Comparison of ENCODE assay signal across 8 cellular contexts in genomic region chr2:38751847-38752410, GRCh38. TPM values are rescaled to one million over a fixed set of nuclear protein-coding genes. Genes with fewer than 3 reads are reported as not detected.
DNase-seq lines count a peak whose midpoint lies in the region; ATAC-seq, FAIRE-seq and TF ChIP-seq lines count a peak whose summit lies in the region.

No MANE protein-coding gene starts in this region.

- BruUV-seq in GM12878 (replicated peaks; lab: Mats Ljungman, UMichigan) = no TSS peak

- TF ChIP-seq EP300 in GM12878 (IDR thresholded peaks at IDR 0.05; ENCODE audit: borderline replicate concordance in 1 of 2, control insufficient read depth in 1 of 2, low read depth in 2 of 2, low read length in 2 of 2) = no peak
- no peak for TF ChIP-seq EP300 in transverse colon (IDR thresholded peaks at IDR 0.05; ENCODE audit: low read depth)

- H3K36me3 ChIP-seq in GM12878 (ENCODE audit: control insufficient read depth in 2 of 2, insufficient read depth in 2 of 2, low read length in 1 of 2) (peaks cover 7 to 22% of the 10 kb centered on the region in 2 experiments), lower lobe of right lung (peaks cover 31% of the 10 kb centered on the region), transverse colon (peaks cover 0 to 26% (median 11%) of the 10 kb centered on the region in 4 donors)

- no peaks in the 10 kb centered on the region; the same call in 1 of the 2 replicates for H3K4me1 ChIP-seq in GM12878 (ENCODE audit: control insufficient read depth, insufficient read depth, low read length)
- H3K4me1 ChIP-seq in lower lobe of right lung = peaks cover 30% of the 10 kb centered on the region
- H3K4me1 ChIP-seq in transverse colon = peaks cover 18 to 38% (median 31%) of the 10 kb centered on the region in 4 donors

- 22% methylated on average over 8 of the region's 8 CpGs for WGBS in GM12878 (ENCODE audit: insufficient coverage, insufficient replicate concordance, low lambda C conversion rate, missing lambda C conversion rate)
- 69 to 83% methylated on average over 1 to 8 of the region's 8 CpGs for WGBS in transverse colon (ENCODE audit: low coverage in 1 of 2), 2 donors

- H4K20me1 ChIP-seq in GM12878 (ENCODE audit: control insufficient read depth, insufficient read depth) = peaks cover 2% of the 10 kb centered on the region; the same call in 1 of the 2 replicates

- DNase-seq in GM18507 (ENCODE audit: extremely low spot score, insufficient read length, low read depth) (no peak), LNCaP clone FGC (ENCODE audit: low read depth) (no peak), GM12878 (ENCODE audit: low read depth, low spot score) (no peak), lower lobe of right lung (no peak), transverse colon (no peak), H54 (ENCODE audit: insufficient read length, low spot score) (no peak), 8988T (no peak)

- RAD21 ChIA-PET in GM12878 (lab: Charles Lee; ENCODE audit: unreplicated experiment) = interaction anchor here (0.6 to 2.0 kb wide), 9 partner anchors 10 to 181 kb away, joined by 3 to 10 read pairs (median 3); partner anchors contain the start of gene HNRNPLL

- H3K9me3 ChIP-seq in GM12878 (replicated peaks; ENCODE audit: control insufficient read depth, insufficient read depth, low read length) (no peaks in the 10 kb centered on the region), lower lobe of right lung (no peaks in the 10 kb centered on the region), transverse colon (no peaks in the 10 kb centered on the region)

- FAIRE-seq in GM18507 (lab: Jason Lieb, UNC) = peak; percentile 29
- no peak for FAIRE-seq in GM12878 (lab: Jason Lieb, UNC)
- no peak for FAIRE-seq in H54 (lab: Jason Lieb, UNC)

- peak overlapping the region; percentile 9; the same call in 1 of the 2 replicates for H3K9ac ChIP-seq in GM12878 (ENCODE audit: control insufficient read depth, insufficient read depth, low read length)

- ATAC-seq in GM12878 (no peak; the same call in 2 of the 3 replicates), lower lobe of right lung (peak in 1 of 2 donors; percentile 2), GM19023 (IDR thresholded peaks at IDR 0.05; ENCODE audit: unreplicated experiment) (no peak)

- POLR2A ChIA-PET in GM12878 (lab: Charles Lee) = interaction anchor here (0.6 to 2.4 kb wide), 15 partner anchors 10 to 569 kb away, joined by 3 to 12 read pairs (median 4); no protein-coding TSS in a partner anchor

- peak overlapping the region; percentile 38 for H3K4me2 ChIP-seq in GM12878 (ENCODE audit: control insufficient read depth, insufficient read depth)

- in situ Hi-C loops in GM12878 (cut with MboI) = no loop called here
- in situ Hi-C loops in transverse colon (cut with MboI; ENCODE audit: low pct_ligation_motif_present in 1 of 4, low pct_unique_long_range_greater_than_20kb in 1 of 4, low sequenced_read_pairs in 3 of 4) = no loop called here

- no peak for TF ChIP-seq CTCF in LNCaP clone FGC (IDR thresholded peaks at IDR 0.05; ENCODE audit: control insufficient read depth, extremely low read depth, insufficient read depth)
- TF ChIP-seq CTCF in GM12878 (IDR thresholded peaks at IDR 0.05 in 2 of 3, conservative IDR thresholded peaks at IDR 0.05 in 1 of 3; ENCODE audit: control insufficient read depth in 2 of 3, extremely low read depth in 1 of 3, insufficient read depth in 1 of 3, low read depth in 3 of 3, low read length in 3 of 3) = no peak
- TF ChIP-seq CTCF in lower lobe of right lung (IDR thresholded peaks at IDR 0.05) = no peak
- TF ChIP-seq CTCF in transverse colon (IDR thresholded peaks at IDR 0.05) = no peak

- peaks cover 42% of the 10 kb centered on the region for H3K79me2 ChIP-seq in GM12878 (ENCODE audit: control insufficient read depth, insufficient read depth, low read length)

- H2AFZ ChIP-seq in GM12878 (ENCODE audit: control insufficient read depth, low read depth, low read length) = peak overlapping the region; percentile 97

- TF ChIP-seq POLR2A in GM12878 (IDR thresholded peaks at IDR 0.05; ENCODE audit: low read depth, low read length) (no peak), transverse colon (IDR thresholded peaks at IDR 0.05) (no peak), H54 (IDR thresholded peaks at IDR 0.05; ENCODE audit: low read depth, low read length) (no peak)

- TF ChIP-seq RAD21 in GM12878 (IDR thresholded peaks at IDR 0.05; ENCODE audit: insufficient read depth, low read depth, low read length) = no peak

- intact Hi-C loops in GM12878 (cut with micrococcal nuclease; ENCODE audit: unreplicated experiment) (no loop called here), lower lobe of right lung (cut with DNase I) (no loop called here), transverse colon (cut with DNase I; ENCODE audit: low total_unique reads) (no loop called here)

- H3K4me3 ChIP-seq in LNCaP clone FGC (ENCODE audit: low read depth, low read length) = peak overlapping the region; percentile 91
- peak overlapping the region; percentile 65; the same call in 1 of the 2 replicates for H3K4me3 ChIP-seq in GM12878
- H3K4me3 ChIP-seq in lower lobe of right lung = peak overlapping the region; percentile 87
- peak overlapping the region in 3 of 4 donors; percentile 75 to 90 (median 78) for H3K4me3 ChIP-seq in transverse colon

- H3K27ac ChIP-seq in GM12878 (ENCODE audit: control insufficient read depth, insufficient read depth) = peak overlapping the region; percentile 55
- H3K27ac ChIP-seq in lower lobe of right lung = peak overlapping the region; percentile 99
- H3K27ac ChIP-seq in transverse colon = peak overlapping the region; percentile 97 to 99 (median 98)

- CTCF ChIA-PET in GM12878 (lab: Yijun Ruan, JAX) = interaction anchor here (0.8 to 1.8 kb wide), 7 partner anchors 10 to 195 kb away, joined by 3 to 9 read pairs (median 3); partner anchors contain the start of gene HNRNPLL

- H3K27me3 ChIP-seq in GM12878 (replicated peaks in 1 of 2; ENCODE audit: control insufficient read depth in 2 of 2, insufficient read depth in 2 of 2, low read length in 1 of 2) (no peaks in the 10 kb centered on the region), lower lobe of right lung (ENCODE audit: low read depth) (no peaks in the 10 kb centered on the region), transverse colon (no peaks in the 10 kb centered on the region)

- SMC1A ChIA-PET in GM12878 (lab: Charles Lee; ENCODE audit: uncharacterized antibody, unreplicated experiment) = interaction anchor here (0.6 to 1.5 kb wide), 5 partner anchors 11 to 344 kb away, joined by 3 to 5 read pairs (median 4); no protein-coding TSS in a partner anchor

TF ChIP-seq in GM12878, 131 proteins besides CTCF, POLR2A, EP300 and RAD21:
- 0 out of 2 replicates have a peak, but pooled peaks have one; percentile 1 for TF ChIP-seq RCOR1 (conservative IDR thresholded peaks at IDR 0.05; ENCODE audit: low read depth, low read length)
- no peak for TF ChIP-seq MEF2A (IDR thresholded peaks at IDR 0.05; ENCODE audit: insufficient read depth, low read depth, low read length)
TF ChIP-seq in GM12878: peak in this region for 1.

RNA-seq across cellular contexts. Expression of gene SRSF7, which starts 0.8 kb away (rescaled TPM):
- 134 and 148 TPM in 2 replicates for total RNA-seq in GM12878 (2013; cell fraction: nucleolus; rRNA removed)
- 205 and 241 TPM in 2 replicates for total RNA-seq in GM12878 (2014; rRNA removed)
- total RNA-seq in GM12878 (2014; rRNA removed; fragmentation: Illumina TruSeq; extraction: Trizol) = 352 and 361 TPM in 2 replicates
- 275 and 278 TPM in 2 replicates for total RNA-seq in GM12878 (2021)
- polyA plus RNA-seq in GM12878 (2011; ENCODE audit: low read depth) = 276 TPM
- 538 and 623 TPM in 2 replicates for polyA plus RNA-seq in GM12878 (2011; rRNA removed)
- 201 and 240 TPM in 2 replicates for polyA plus RNA-seq in GM12878 (2011; cell fraction: cytosol; rRNA removed)
- 731 and 872 TPM in 2 replicates for polyA plus RNA-seq in GM12878 (2011; cell fraction: nucleus; rRNA removed)
- 229 and 278 TPM in 2 replicates for polyA plus RNA-seq in GM12878 (2012)
- 315 and 320 TPM in 2 replicates for polyA plus RNA-seq in GM12878 (2014; fragmentation: Illumina TruSeq; extraction: Trizol)
- 100 to 1,000 TPM; 753 to 785 TPM for polyA plus RNA-seq in GM12878 (2014; fragmentation: Nextera tagmentation; extraction: Ambion mirVana)
- 282 and 313 TPM in 2 replicates for polyA plus RNA-seq in GM12878 (2014; rRNA removed)
- 100 to 1,000 TPM; 456 to 494 TPM for polyA plus RNA-seq in GM12878 (2016; fragmentation: Nextera tagmentation; extraction: Ambion mirVana)
- 221 and 363 TPM in 2 replicates for polyA minus RNA-seq in GM12878 (2011; rRNA and poly(A)+ RNA removed)
- polyA minus RNA-seq in GM12878 (2011; cell fraction: cytosol; rRNA and poly(A)+ RNA removed) = 54.8 and 70.5 TPM in 2 replicates
- polyA minus RNA-seq in GM12878 (2011; cell fraction: nucleus; rRNA and poly(A)+ RNA removed) = 117 and 178 TPM in 2 replicates
- total RNA-seq in lower lobe of right lung = 99.7 TPM
- 100 to 1,000 TPM in 2 of 4 donors, 10 to 100 TPM in 2; 75.6 to 153 (median 95.0) TPM for total RNA-seq in transverse colon

RNA-seq across cellular contexts. Expression of gene GEMIN6, which starts 26.1 kb away (rescaled TPM):
- 3.4 and 4.3 TPM in 2 replicates for total RNA-seq in GM12878 (2013; cell fraction: nucleolus; rRNA removed)
- total RNA-seq in GM12878 (2014; rRNA removed) (14.2 and 16.6 TPM in 2 replicates), GM12878 (2014; rRNA removed; fragmentation: Illumina TruSeq; extraction: Trizol) (23.8 and 24.1 TPM in 2 replicates), GM12878 (2021) (22.1 and 22.9 TPM in 2 replicates), lower lobe of right lung (11.1 TPM), transverse colon (1 to 10 TPM in 3 of 4 donors, not detected in 1; 1.8 to 5.9 (median 3.8) TPM)
- polyA plus RNA-seq in GM12878 (2011; ENCODE audit: low read depth) = 4.8 TPM
- polyA plus RNA-seq in GM12878 (2011; rRNA removed) (28.4 and 38.0 TPM in 2 replicates), GM12878 (2014; fragmentation: Illumina TruSeq; extraction: Trizol) (16.6 and 25.6 TPM in 2 replicates), GM12878 (2014; fragmentation: Nextera tagmentation; extraction: Ambion mirVana) (10 to 100 TPM; 63.4 to 67.6 TPM), GM12878 (2014; rRNA removed) (16.3 and 16.6 TPM in 2 replicates), GM12878 (2016; fragmentation: Nextera tagmentation; extraction: Ambion mirVana) (10 to 100 TPM; 31.7 to 40.3 TPM)
- polyA plus RNA-seq in GM12878 (2011; cell fraction: cytosol; rRNA removed) = 10.4 and 12.1 TPM in 2 replicates
- 6.0 and 6.3 TPM in 2 replicates for polyA plus RNA-seq in GM12878 (2011; cell fraction: nucleus; rRNA removed)
- polyA plus RNA-seq in GM12878 (2012) = 7.9 and 11.0 TPM in 2 replicates
- polyA minus RNA-seq in GM12878 (2011; rRNA and poly(A)+ RNA removed) = 3.9 and 5.3 TPM in 2 replicates
- 2.9 and 3.3 TPM in 2 replicates for polyA minus RNA-seq in GM12878 (2011; cell fraction: cytosol; rRNA and poly(A)+ RNA removed)
- polyA minus RNA-seq in GM12878 (2011; cell fraction: nucleus; rRNA and poly(A)+ RNA removed) = 1.2 and 2.1 TPM in 2 replicates
